In the genomic region with DNA sequence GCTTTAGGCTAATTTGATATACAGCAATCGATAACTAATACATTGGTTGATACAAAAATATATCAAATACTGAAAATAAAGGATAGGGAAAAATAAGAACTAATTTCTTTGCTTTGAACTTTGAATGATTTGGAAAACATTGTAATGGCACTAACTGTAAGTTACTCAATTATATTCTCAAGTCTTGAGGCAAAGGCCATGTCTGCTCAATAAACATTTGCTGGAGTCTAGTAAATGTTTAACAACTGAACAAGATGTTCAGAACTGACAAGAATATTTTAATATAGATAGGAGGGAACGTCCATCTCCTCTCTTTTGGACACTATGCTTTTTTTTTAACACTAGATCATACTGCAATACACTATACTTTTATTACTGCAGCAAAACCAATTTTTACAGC, we compare ENCODE assay signal across 19 cellular contexts.
DNase-seq lines count a peak whose midpoint lies in the region; ATAC-seq and TF ChIP-seq lines count a peak whose summit lies in the region.
"Had no signal": no experiment of that assay in that cellular context is flagged by ENCODE, and none has a peak within 500 bp of the region (broad histone marks: within the 10 kb centered on the region; RNA-seq: fewer than 3 reads in every experiment).

No MANE protein-coding gene starts in this region.

- in situ Hi-C loops in transverse colon (cut with MboI; ENCODE audit: low pct_ligation_motif_present in 1 of 4, low pct_unique_long_range_greater_than_20kb in 1 of 4, low sequenced_read_pairs in 3 of 4) = no loop called here

- H3F3A ChIP-seq in DOHH2 (ENCODE audit: control insufficient read depth, insufficient read depth) (peaks cover 30% of the 10 kb centered on the region), SU-DHL-6 (ENCODE audit: insufficient read depth) (peaks cover 27% of the 10 kb centered on the region)

- H3K36me3 ChIP-seq in DOHH2 (ENCODE audit: control insufficient read depth, low read length) (peaks cover 30% of the 10 kb centered on the region), SU-DHL-6 (ENCODE audit: low read length) (peaks cover 19% of the 10 kb centered on the region), transverse colon (no peaks in the 10 kb centered on the region)
- no peaks in the 10 kb centered on the region for H3K36me3 ChIP-seq in naive thymus-derived CD4-positive, alpha-beta T cell (ENCODE audit: control insufficient read depth in 2 of 3, insufficient read depth in 3 of 3, low read length in 3 of 3)

- WGBS in transverse colon (ENCODE audit: low coverage in 1 of 2), 2 donors = 42 to 69% methylated on average over 2 of the region's 2 CpGs

- 0 out of 2 replicates have a peak, but pooled peaks cover 9% of the 10 kb centered on the region for H4K20me1 ChIP-seq in DOHH2 (ENCODE audit: control insufficient read depth, insufficient read depth, low read depth, low read length)
- no peaks in the 10 kb centered on the region for H4K20me1 ChIP-seq in SU-DHL-6 (ENCODE audit: low read depth, low read length)

- TF ChIP-seq POLR2A in transverse colon (IDR thresholded peaks at IDR 0.05) = no peak

- H3K27me3 ChIP-seq in DOHH2 (ENCODE audit: control insufficient read depth, low read length) = no peaks in the 10 kb centered on the region; the same call in 1 of the 2 replicates
- H3K27me3 ChIP-seq in SU-DHL-6 (ENCODE audit: low read length) = no peaks in the 10 kb centered on the region
- no peaks in the 10 kb centered on the region for H3K27me3 ChIP-seq in transverse colon
- H3K27me3 ChIP-seq in naive thymus-derived CD4-positive, alpha-beta T cell (ENCODE audit: control insufficient read depth in 2 of 2, insufficient read depth in 2 of 2, low read length in 2 of 2) = no peaks in the 10 kb centered on the region
- H3K27me3 ChIP-seq: BLaER1 had no signal

- H3K4me3 Mint-ChIP-seq in naive thymus-derived CD4-positive, alpha-beta T cell = no peak overlapping the region

- no peaks in the 10 kb centered on the region for H3K27me3 Mint-ChIP-seq in naive thymus-derived CD4-positive, alpha-beta T cell

- POLR2A ChIA-PET in naive thymus-derived CD4-positive, alpha-beta T cell (lab: Charles Lee) = no interaction called here

- H3K79me2 ChIP-seq in DOHH2 (ENCODE audit: control insufficient read depth, low read length) = peaks cover 28% of the 10 kb centered on the region
- peaks cover 12% of the 10 kb centered on the region for H3K79me2 ChIP-seq in SU-DHL-6 (ENCODE audit: insufficient read depth, low read length)

- CTCF ChIA-PET in naive thymus-derived CD4-positive, alpha-beta T cell (lab: Charles Lee) = no interaction called here

- H3K36me3 Mint-ChIP-seq in naive thymus-derived CD4-positive, alpha-beta T cell = peaks cover 0 to 19% (median 4%) of the 10 kb centered on the region in 5 donors

- H3K4me1 Mint-ChIP-seq in naive thymus-derived CD4-positive, alpha-beta T cell = peaks cover 18 to 38% (median 28%) of the 10 kb centered on the region in 7 donors

- peak; percentile 34 for ATAC-seq in left lobe of liver
- ATAC-seq in naive thymus-derived CD4-positive, alpha-beta T cell = no peak
- ATAC-seq: GM23338, Right ventricle myocardium inferior had no signal

- H3K9me3 Mint-ChIP-seq in naive thymus-derived CD4-positive, alpha-beta T cell = peaks cover 0 to 4% (median 0%) of the 10 kb centered on the region in 11 donors

- peak overlapping the region; percentile 73 for H3K4me2 ChIP-seq in DOHH2 (ENCODE audit: low read length)
- peak overlapping the region; percentile 83 for H3K4me2 ChIP-seq in SU-DHL-6 (ENCODE audit: low read depth, low read length, poor library complexity, severe bottlenecking)
- H3K4me2 ChIP-seq: BLaER1, GM23338 had no signal

- DNase-seq in left lobe of liver (ENCODE audit: low spot score) (no peak), transverse colon (no peak), germinal center (ENCODE audit: low spot score) (no peak)
- no peak for DNase-seq in activated naive CD4-positive, alpha-beta T cell (lab: John Stamatoyannopoulos, UW)
- no peak for DNase-seq in naive thymus-derived CD4-positive, alpha-beta T cell
- DNase-seq: DMS79 treated with DMSO at 0.1 percent for 48 hours, GDM1, KBM-7, NCI-H1105, NCI-H1694 treated with DMSO at 0.1 percent for 48 hours, NCI-H446, NCI-H774 had no signal

- no peak for TF ChIP-seq EP300 in transverse colon (IDR thresholded peaks at IDR 0.05; ENCODE audit: low read depth)

- no peak overlapping the region for H3K4me3 ChIP-seq in DOHH2 (ENCODE audit: low read length)
- no peak overlapping the region for H3K4me3 ChIP-seq in SU-DHL-6 (ENCODE audit: insufficient read depth, low read length, poor library complexity, severe bottlenecking)
- H3K4me3 ChIP-seq in transverse colon = no peak overlapping the region
- no peak overlapping the region for H3K4me3 ChIP-seq in naive thymus-derived CD4-positive, alpha-beta T cell (ENCODE audit: low read length)
- H3K4me3 ChIP-seq: BLaER1, SK-N-MC had no signal

- H3K4me1 ChIP-seq in DOHH2 (ENCODE audit: control insufficient read depth, low read length) = peaks cover 43% of the 10 kb centered on the region
- peaks cover 12 to 37% (median 27%) of the 10 kb centered on the region in 4 donors for H3K4me1 ChIP-seq in transverse colon
- peaks cover 16 to 18% of the 10 kb centered on the region in 2 donors for H3K4me1 ChIP-seq in naive thymus-derived CD4-positive, alpha-beta T cell (ENCODE audit: control insufficient read depth in 2 of 2, insufficient read depth in 2 of 2, low read length in 2 of 2)

- no peak overlapping the region for H2AFZ ChIP-seq in SU-DHL-6 (ENCODE audit: low read depth, low read length, severe bottlenecking)
- H2AFZ ChIP-seq: GM23338 had no signal

- H3K27ac ChIP-seq in DOHH2 (ENCODE audit: low read depth, low read length) = no peak overlapping the region
- no peak overlapping the region for H3K27ac ChIP-seq in SU-DHL-6 (ENCODE audit: low read depth, low read length)
- peak overlapping the region; percentile 88 to 96 (median 94) for H3K27ac ChIP-seq in transverse colon
- H3K27ac ChIP-seq in naive thymus-derived CD4-positive, alpha-beta T cell (ENCODE audit: low read depth, low read length) = no peak overlapping the region
- H3K27ac ChIP-seq: BLaER1, HL-60, SK-N-MC had no signal

- H3K9me2 ChIP-seq in DOHH2 (replicated peaks; ENCODE audit: control insufficient read depth, low read length) = no peaks in the 10 kb centered on the region
- no peaks in the 10 kb centered on the region for H3K9me2 ChIP-seq in SU-DHL-6 (replicated peaks; ENCODE audit: insufficient read depth, low read length)

- intact Hi-C loops in transverse colon (cut with DNase I; ENCODE audit: low total_unique reads) = no loop called here
- intact Hi-C loops in naive thymus-derived CD4-positive, alpha-beta T cell (cut with micrococcal nuclease) = loop anchor here (5.0 to 10.0 kb wide), 4 partner anchors 104 to 1348 kb away; a partner anchor contains a TSS

- no peaks in the 10 kb centered on the region for H3K9me3 ChIP-seq in DOHH2 (ENCODE audit: control insufficient read depth, insufficient read depth, low read length)
- no peaks in the 10 kb centered on the region for H3K9me3 ChIP-seq in SU-DHL-6 (ENCODE audit: insufficient read depth, low read length)
- no peaks in the 10 kb centered on the region for H3K9me3 ChIP-seq in transverse colon
- no peaks in the 10 kb centered on the region for H3K9me3 ChIP-seq in naive thymus-derived CD4-positive, alpha-beta T cell (ENCODE audit: control insufficient read depth in 2 of 3, low read length in 3 of 3)
- H3K9me3 ChIP-seq: BLaER1 had no signal

- H3K27ac Mint-ChIP-seq in naive thymus-derived CD4-positive, alpha-beta T cell = peak overlapping the region in 4 of 9 donors; percentile 24 to 99 (median 96)
- H3K27ac Mint-ChIP-seq: GM23338 had no signal

- no peak overlapping the region for H3K9ac ChIP-seq in SU-DHL-6 (ENCODE audit: low read length)
- H3K9ac ChIP-seq: BLaER1 had no signal

- TF ChIP-seq CTCF in DOHH2 (IDR thresholded peaks at IDR 0.05; ENCODE audit: low read depth, low read length, poor library complexity, severe bottlenecking) (no peak), SU-DHL-6 (IDR thresholded peaks at IDR 0.05; ENCODE audit: insufficient read depth, low read length, poor library complexity, severe bottlenecking) (no peak), transverse colon (IDR thresholded peaks at IDR 0.05) (no peak)

Comparison
In these comparisons a context has a peak if more than half of its experiments do, and no peak if none do; other contexts are left out.
1. H3K27ac ChIP-seq: peak in transverse colon (4 of 4); none in DOHH2 (single experiment), SU-DHL-6 (single experiment) and naive thymus-derived CD4-positive, alpha-beta T cell (single experiment).